ENCODE assay signal across 21 cellular contexts in genomic region chr22:16914006-16914405, GRCh38.
"Had no signal": no experiment of that assay in that cellular context is flagged by ENCODE, and none has a peak within 500 bp of the region (broad histone marks: within the 10 kb centered on the region; RNA-seq: fewer than 3 reads in every experiment).

No MANE protein-coding gene starts in this region.

- DNase-seq: activated CD4-positive, alpha-beta T cell treated with anti-CD3 and anti-CD28 coated beads, Interleukin-2, amount 10 ng/mL, durations not matched to agents 7 days and 5 days; activated CD4-positive, CD25-positive, alpha-beta regulatory T cell treated with anti-CD3 and anti-CD28 coated beads, Interleukin-2, amount 50 U/mL, for 72 hours; activated CD8-positive, alpha-beta T cell treated with anti-CD3 and anti-CD28 coated beads, Interleukin-2, amount 10 ng/mL, durations not matched to agents 7 days and 5 days; activated T-cell treated with anti-CD3 and anti-CD28 coated beads, Interleukin-2, amount 50 U/mL, for 24 hours; aorta; effector CD4-positive, alpha-beta T cell; erythroblast; foreskin keratinocyte; natural killer cell; stimulated activated CD4-positive, alpha-beta T cell treated with anti-CD3 and anti-CD28 coated beads, Interleukin-12 subunit alpha, Interleukin-12 subunit beta, amount 100 ng/mL, for 4 hours; stimulated activated CD4-positive, alpha-beta T cell treated with anti-CD3 and anti-CD28 coated beads, Interleukin-4, amount 100 ng/mL, for 4 hours; substantia nigra; thyroid gland; upper lobe of right lung had no signal

- H3K27ac ChIP-seq: foreskin keratinocyte, prostate gland, right atrium auricular region, thyroid gland, upper lobe of right lung, VCaP had no signal

- H3K4me3 ChIP-seq: lung, prostate gland, right atrium auricular region, thyroid gland, upper lobe of right lung had no signal

- H3K4me1 ChIP-seq: foreskin keratinocyte, prostate gland, right atrium auricular region, thyroid gland, upper lobe of right lung had no signal

- H3K27me3 ChIP-seq: foreskin keratinocyte, thyroid gland, upper lobe of right lung had no signal

- ATAC-seq: activated CD8-positive, alpha-beta T cell treated with anti-CD3 and anti-CD28 coated beads, Interleukin-2, amount 10 ng/mL, durations not matched to agents 7 days and 5 days; activated naive CD4-positive, alpha-beta T cell treated with anti-CD3 and anti-CD28 coated beads, Interleukin-2, amount 50 U/mL, for 72 hours; activated T-helper 17 cell treated with anti-CD3 and anti-CD28 coated beads, Interleukin-2, amount 50 U/mL, for 72 hours; foreskin keratinocyte; left lobe of liver; natural killer cell; upper lobe of right lung had no signal

- H3K9me3 ChIP-seq: prostate gland, right atrium auricular region, thyroid gland, upper lobe of right lung had no signal

- H3K36me3 ChIP-seq: prostate gland, right atrium auricular region, thyroid gland, upper lobe of right lung had no signal
